Comparison of ENCODE assay signal across 8 cellular contexts in genomic region chr10:114714281-114714741, GRCh38. TPM values are rescaled to one million over a fixed set of nuclear protein-coding genes. Genes with fewer than 3 reads are reported as not detected.
A peak's percentile ranks its signal among the peaks of the same experiment; 100 is the strongest.
DNase-seq lines count a peak whose midpoint lies in the region; FAIRE-seq and TF ChIP-seq lines count a peak whose summit lies in the region.

No MANE protein-coding gene starts in this region.

- intact Hi-C loops in kidney (cut with DNase I) = no loop called here
- intact Hi-C loops in ovary (cut with DNase I) = no loop called here
- intact Hi-C loops in A673 (cut with micrococcal nuclease; ENCODE audit: unreplicated experiment) = no loop called here

- H3K36me3 ChIP-seq in small intestine (ENCODE audit: control insufficient read depth in 2 of 2, insufficient read depth in 2 of 2, low read length in 2 of 2) (no peaks in the 10 kb centered on the region), kidney (ENCODE audit: control insufficient read depth in 1 of 2, insufficient read depth in 2 of 2, low read length in 2 of 2) (no peaks in the 10 kb centered on the region), MM.1S (replicated peaks; ENCODE audit: insufficient read depth, low read length) (no peaks in the 10 kb centered on the region), ovary (no peaks in the 10 kb centered on the region), A673 (ENCODE audit: insufficient read depth, low read length, poor library complexity, severe bottlenecking) (no peaks in the 10 kb centered on the region)

- H3F3A ChIP-seq in MM.1S (ENCODE audit: insufficient read depth, low read length) = no peaks in the 10 kb centered on the region

- no peak overlapping the region for H3K9ac ChIP-seq in kidney (ENCODE audit: low read length in 2 of 2)
- no peak overlapping the region for H3K9ac ChIP-seq in MM.1S (ENCODE audit: low read length)

- 37 to 47% (median 45%) methylated on average over 5 of the region's 5 CpGs for WGBS in small intestine, 3 donors
- 50 to 55% (median 55%) methylated on average over 5 of the region's 5 CpGs for WGBS in ovary, 3 donors

- H3K4me3 ChIP-seq in small intestine (ENCODE audit: low read depth in 1 of 2, low read length in 2 of 2) (no peak overlapping the region), kidney (ENCODE audit: low read length in 2 of 2) (no peak overlapping the region), MM.1S (ENCODE audit: low read length) (no peak overlapping the region), ovary (no peak overlapping the region), A673 (ENCODE audit: low read depth, low read length, poor library complexity, severe bottlenecking) (no peak overlapping the region)

- H3K27me3 ChIP-seq in small intestine (ENCODE audit: control insufficient read depth in 2 of 2, insufficient read depth in 2 of 2, low read length in 2 of 2) (no peaks in the 10 kb centered on the region), MM.1S (replicated peaks; ENCODE audit: insufficient read depth, low read length) (no peaks in the 10 kb centered on the region), ovary (no peaks in the 10 kb centered on the region), A673 (replicated peaks; ENCODE audit: insufficient read depth, low read depth, low read length, poor library complexity) (no peaks in the 10 kb centered on the region)

- TF ChIP-seq EP300 in ovary (IDR thresholded peaks at IDR 0.05) = no peak

- H3K79me2 ChIP-seq in MM.1S (ENCODE audit: low read length) = no peaks in the 10 kb centered on the region

- H4K20me1 ChIP-seq in MM.1S (ENCODE audit: insufficient read depth, low read length) = no peaks in the 10 kb centered on the region

- no peaks in the 10 kb centered on the region for H3K9me2 ChIP-seq in MM.1S (replicated peaks; ENCODE audit: insufficient read depth, low read length)

- in situ Hi-C loops in SK-MEL-5 (cut with HindIII; ENCODE audit: low pct_unique_long_range_greater_than_20kb, low sequenced_read_pairs) = no loop called here

- no peak for TF ChIP-seq POLR2A in ovary (IDR thresholded peaks at IDR 0.05)

- peak; percentile 65 for DNase-seq in HS-5 (ENCODE audit: low read depth)
- peak; percentile 79 for DNase-seq in SK-MEL-5 (ENCODE audit: low read depth, low spot score)
- DNase-seq in glomerular visceral epithelial cell (ENCODE audit: extremely low spot score) = peak; percentile 70
- peak; percentile 45 for DNase-seq in small intestine
- no peak for DNase-seq in kidney
- no peak for DNase-seq in MM.1S
- DNase-seq in ovary = no peak
- DNase-seq in A673 (ENCODE audit: low spot score) = no peak

- H2AFZ ChIP-seq in MM.1S (ENCODE audit: low read length) = no peak overlapping the region

- no TSS peak for BruUV-seq in A673 (replicated peaks; lab: Mats Ljungman, UMichigan)

- no peak for TF ChIP-seq CTCF in kidney (IDR thresholded peaks at IDR 0.05; ENCODE audit: borderline replicate concordance, extremely low read depth, insufficient read depth)
- no peak for TF ChIP-seq CTCF in MM.1S (IDR thresholded peaks at IDR 0.05; ENCODE audit: low read length)
- TF ChIP-seq CTCF in ovary (IDR thresholded peaks at IDR 0.05) = no peak
- TF ChIP-seq CTCF in A673 (conservative IDR thresholded peaks at IDR 0.05; ENCODE audit: low read depth, low read length) = no peak

- H3K27ac ChIP-seq in small intestine (ENCODE audit: low read depth in 1 of 2, low read length in 1 of 2) = peak overlapping the region in 1 of 2 donors; percentile 21
- no peak overlapping the region for H3K27ac ChIP-seq in kidney (ENCODE audit: low read depth in 2 of 2, low read length in 2 of 2)
- no peak overlapping the region for H3K27ac ChIP-seq in MM.1S (ENCODE audit: low read length)
- no peak overlapping the region for H3K27ac ChIP-seq in ovary
- no peak overlapping the region for H3K27ac ChIP-seq in A673 (ENCODE audit: low read depth, low read length, poor library complexity, severe bottlenecking)

- H3K9me3 ChIP-seq in small intestine (ENCODE audit: control insufficient read depth, low read depth) = no peaks in the 10 kb centered on the region
- H3K9me3 ChIP-seq in kidney (ENCODE audit: control insufficient read depth in 1 of 2, low read length in 2 of 2) = no peaks in the 10 kb centered on the region
- H3K9me3 ChIP-seq in MM.1S (replicated peaks; ENCODE audit: insufficient read depth, low read length) = no peaks in the 10 kb centered on the region
- no peaks in the 10 kb centered on the region for H3K9me3 ChIP-seq in ovary
- no peaks in the 10 kb centered on the region for H3K9me3 ChIP-seq in A673 (ENCODE audit: low read depth, low read length, poor library complexity, severe bottlenecking)

- H3K4me1 ChIP-seq in small intestine (ENCODE audit: control insufficient read depth in 2 of 2, insufficient read depth in 1 of 2, low read depth in 1 of 2, low read length in 1 of 2) (no peaks in the 10 kb centered on the region), kidney (ENCODE audit: control insufficient read depth in 1 of 2, insufficient read depth in 1 of 2, low read depth in 1 of 2, low read length in 2 of 2) (peaks cover 0 to 16% of the 10 kb centered on the region in 2 donors), MM.1S (ENCODE audit: low read length) (no peaks in the 10 kb centered on the region), ovary (ENCODE audit: insufficient read depth) (peaks cover 9% of the 10 kb centered on the region), A673 (ENCODE audit: insufficient read depth, low read length, poor library complexity, severe bottlenecking) (peaks cover 4% of the 10 kb centered on the region)

- POLR2A ChIA-PET in A673 (lab: Charles Lee; ENCODE audit: low non-redundant PET) = no interaction called here

- FAIRE-seq in small intestine (lab: Jason Lieb, UNC) (no peak), kidney (lab: Jason Lieb, UNC) (no peak)

- CTCF ChIA-PET in A673 (lab: Charles Lee) = no interaction called here

- H3K4me2 ChIP-seq in MM.1S (ENCODE audit: low read depth, low read length) = no peak overlapping the region

RNA-seq across cellular contexts. Expression of gene ABLIM1, which starts 56.2 kb away (rescaled TPM):
- 19.5 and 20.0 TPM in 2 replicates for total RNA-seq in SK-MEL-5 (2014; rRNA removed; shearing (Covaris generic))
- polyA plus RNA-seq in SK-MEL-5 (2015; cell fraction: cytosol; rRNA removed) = 30.3 and 32.6 TPM in 2 replicates
- 19.1 and 26.2 TPM in 2 replicates for polyA plus RNA-seq in SK-MEL-5 (2015; cell fraction: nucleus; rRNA removed)
- polyA plus RNA-seq in small intestine (10 to 100 TPM; 25.7 to 41.4 (median 32.2) TPM), kidney (ENCODE audit: insufficient read depth, low read depth, low replicate concordance) (32.3 TPM), ovary (100 to 1,000 TPM; 155 to 242 TPM)
- total RNA-seq in kidney (158 TPM), ovary (100 to 1,000 TPM; 157 to 505 (median 288) TPM), A673 (2021) (34.0 and 38.3 TPM in 2 replicates)

Comparison
In these comparisons a context has a peak if more than half of its experiments do, and no peak if none do; other contexts are left out.
1. DNase-seq: peak in HS-5 (single experiment), SK-MEL-5 (single experiment), glomerular visceral epithelial cell (single experiment) and small intestine (single experiment); none in kidney (single experiment), MM.1S (single experiment), ovary (0 of 5) and A673 (single experiment).